2 cellular contexts compared by ENCODE assay signal in the genomic region with DNA sequence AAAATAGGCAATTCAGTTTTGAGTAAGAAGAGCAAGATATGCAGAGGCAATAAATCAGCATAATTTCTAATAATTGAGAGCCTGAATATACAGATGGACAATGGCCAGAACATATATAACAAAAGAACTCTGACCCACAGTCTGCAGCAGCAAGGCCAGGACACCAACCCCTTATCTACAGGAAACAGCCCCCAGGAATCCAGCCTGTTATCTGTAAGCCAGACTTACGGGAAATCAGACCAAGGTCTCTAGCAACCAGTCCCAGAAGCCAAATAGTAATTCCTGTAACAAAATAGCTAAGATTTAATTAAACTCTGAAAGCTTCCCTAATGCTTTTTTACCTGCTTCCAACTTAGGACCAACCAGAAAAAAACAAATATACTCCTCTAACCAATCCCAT.
TF ChIP-seq lines count a peak whose summit lies in the region.

No MANE protein-coding gene starts in this region.

TF ChIP-seq in K562, 482 proteins besides CTCF, POLR2A, EP300 and RAD21 (continued from another document and continues in another):
- TF ChIP-seq SLC30A9 (CRISPR knock-in tag; IDR thresholded peaks at IDR 0.05) (no peak), ZNF407 (IDR thresholded peaks at IDR 0.05; ENCODE audit: low read depth) (no peak), NFIC (IDR thresholded peaks at IDR 0.05) (peak; percentile 69), SMAD3 (CRISPR knock-in tag; conservative IDR thresholded peaks at IDR 0.05) (no peak), YBX1 (IDR thresholded peaks at IDR 0.05) (no peak), SMARCE1 (IDR thresholded peaks at IDR 0.05) (0 out of 2 replicates have a peak, but pooled peaks have one; percentile 25), CBFA2T2 (conservative IDR thresholded peaks at IDR 0.05) (peak; percentile 83), HDAC1 (IDR thresholded peaks at IDR 0.05) (peak in 1 of 2 experiments; percentile 52; a peak in 1 of 4 replicates), ZNF561 (CRISPR knock-in tag; conservative IDR thresholded peaks at IDR 0.05) (no peak), ETS1 (conservative IDR thresholded peaks at IDR 0.05; ENCODE audit: control insufficient read depth, low read depth, low read length) (no peak), HINFP (tag; conservative IDR thresholded peaks at IDR 0.05; ENCODE audit: low read depth) (no peak)

TF ChIP-seq in SK-N-SH treated with all-trans-retinoic acid at 6 μM for 48 hours, 23 proteins besides CTCF, POLR2A, EP300 and RAD21 (continued from another document):
- TF ChIP-seq, protein P1, sequence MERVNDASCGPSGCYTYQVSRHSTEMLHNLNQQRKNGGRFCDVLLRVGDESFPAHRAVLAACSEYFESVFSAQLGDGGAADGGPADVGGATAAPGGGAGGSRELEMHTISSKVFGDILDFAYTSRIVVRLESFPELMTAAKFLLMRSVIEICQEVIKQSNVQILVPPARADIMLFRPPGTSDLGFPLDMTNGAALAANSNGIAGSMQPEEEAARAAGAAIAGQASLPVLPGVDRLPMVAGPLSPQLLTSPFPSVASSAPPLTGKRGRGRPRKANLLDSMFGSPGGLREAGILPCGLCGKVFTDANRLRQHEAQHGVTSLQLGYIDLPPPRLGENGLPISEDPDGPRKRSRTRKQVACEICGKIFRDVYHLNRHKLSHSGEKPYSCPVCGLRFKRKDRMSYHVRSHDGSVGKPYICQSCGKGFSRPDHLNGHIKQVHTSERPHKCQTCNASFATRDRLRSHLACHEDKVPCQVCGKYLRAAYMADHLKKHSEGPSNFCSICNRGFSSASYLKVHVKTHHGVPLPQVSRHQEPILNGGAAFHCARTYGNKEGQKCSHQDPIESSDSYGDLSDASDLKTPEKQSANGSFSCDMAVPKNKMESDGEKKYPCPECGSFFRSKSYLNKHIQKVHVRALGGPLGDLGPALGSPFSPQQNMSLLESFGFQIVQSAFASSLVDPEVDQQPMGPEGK (CRISPR knock-in tag; IDR thresholded peaks at IDR 0.05; ENCODE audit: borderline replicate concordance) = no peak
- TF ChIP-seq OSR1 (CRISPR knock-in tag; IDR thresholded peaks at IDR 0.05) (no peak), ESRRG (CRISPR knock-in tag; IDR thresholded peaks at IDR 0.05) (no peak), SNAI2 (CRISPR knock-in tag; IDR thresholded peaks at IDR 0.05) (no peak), ZC3H10 (CRISPR knock-in tag; IDR thresholded peaks at IDR 0.05) (no peak), ZFP30 (CRISPR knock-in tag; IDR thresholded peaks at IDR 0.05) (no peak), CREB5 (CRISPR knock-in tag; IDR thresholded peaks at IDR 0.05; ENCODE audit: low read depth) (no peak), ZNF70 (CRISPR knock-in tag; IDR thresholded peaks at IDR 0.05) (no peak), ZNF565 (CRISPR knock-in tag; conservative IDR thresholded peaks at IDR 0.05; ENCODE audit: low read depth) (no peak)
